In the genomic region with DNA sequence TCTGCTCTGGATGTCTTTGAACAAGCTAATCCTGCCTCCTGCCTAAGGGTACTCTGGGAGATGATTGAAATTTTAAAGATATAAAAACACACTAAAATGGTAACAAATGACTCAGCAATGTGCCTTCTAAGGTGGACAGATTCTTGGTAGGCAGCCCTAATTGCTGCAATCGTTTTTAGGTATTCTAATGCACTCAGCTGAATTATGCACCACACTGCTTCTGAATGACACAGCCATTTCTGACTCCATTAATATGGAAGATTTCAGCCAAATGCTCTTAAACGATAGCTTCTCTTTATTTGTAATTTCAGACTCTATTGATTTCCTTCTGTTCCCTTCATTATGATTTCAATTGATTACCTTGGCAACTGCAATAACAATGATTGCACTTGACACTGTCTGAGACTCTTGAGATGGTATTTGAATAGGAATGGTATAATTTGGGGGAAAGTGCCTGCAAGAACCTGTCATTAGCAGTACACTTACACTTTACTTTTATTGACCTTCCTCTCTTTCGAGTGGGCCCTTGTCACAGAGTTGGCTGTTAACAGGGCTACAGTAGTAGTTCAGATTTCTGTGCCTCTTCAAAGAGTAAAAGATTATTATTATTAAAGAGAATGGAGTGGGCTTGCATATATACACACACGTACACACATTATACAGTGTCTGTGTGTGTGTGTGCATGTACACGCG, we compare ENCODE assay signal across 24 cellular contexts.
DNase-seq lines count a peak whose midpoint lies in the region; ATAC-seq and TF ChIP-seq lines count a peak whose summit lies in the region.
"Had no signal": no experiment of that assay in that cellular context is flagged by ENCODE, and none has a peak within 500 bp of the region (broad histone marks: within the 10 kb centered on the region; RNA-seq: fewer than 3 reads in every experiment).

No MANE protein-coding gene starts in this region.

- WGBS in esophagus muscularis mucosa: 85% methylated on average over 6 of the region's 6 CpGs

- H3K36me3 ChIP-seq in upper lobe of right lung (no peaks in the 10 kb centered on the region), esophagus muscularis mucosa (no peaks in the 10 kb centered on the region)
- H3K36me3 ChIP-seq: cardiac muscle cell, Peyer's patch, thoracic aorta had no signal

- no peak overlapping the region for H3K27ac ChIP-seq in upper lobe of right lung
- H3K27ac ChIP-seq in esophagus muscularis mucosa (replicated peaks in 1 of 4): no peak overlapping the region
- H3K27ac ChIP-seq: cardiac muscle cell, Peyer's patch, thoracic aorta had no signal

- peak; percentile 72 for ATAC-seq in upper lobe of right lung
- no peak for ATAC-seq in HG02970 (IDR thresholded peaks at IDR 0.05; ENCODE audit: low FRiP score, unreplicated experiment)
- ATAC-seq: activated T-cell treated with anti-CD3 and anti-CD28 coated beads, Interleukin-2, amount 50 U/mL, for 4 hours; T-cell had no signal

- H3K9me3 ChIP-seq in upper lobe of right lung (no peaks in the 10 kb centered on the region), esophagus muscularis mucosa (peaks cover 0 to 3% (median 0%) of the 10 kb centered on the region in 4 donors)
- H3K9me3 ChIP-seq: Peyer's patch, thoracic aorta had no signal

- no peaks in the 10 kb centered on the region for H3K4me1 ChIP-seq in upper lobe of right lung
- H3K4me1 ChIP-seq in esophagus muscularis mucosa: no peaks in the 10 kb centered on the region
- H3K4me1 ChIP-seq: Peyer's patch had no signal

- DNase-seq in NCI-H1105 (lab: John Stamatoyannopoulos, UW) (peak; percentile 100), NCI-H1930 (lab: John Stamatoyannopoulos, UW) (peak; percentile 82 to 87), NCI-H69 (lab: John Stamatoyannopoulos, UW) (peak; percentile 99), upper lobe of right lung (no peak), H4 (ENCODE audit: low spot score) (no peak), esophagus muscularis mucosa (ENCODE audit: extremely low spot score) (no peak)
- DNase-seq: activated CD4-positive, alpha-beta T cell treated with anti-CD3 and anti-CD28 coated beads for 1 hour; activated naive CD4-positive, alpha-beta T cell treated with anti-CD3 and anti-CD28 coated beads, Interleukin-2, amount 10 ng/mL, durations not matched to agents 7 days and 5 days; activated T-cell treated with anti-CD3 and anti-CD28 coated beads, Interleukin-2, amount 50 U/mL, for 4 hours; amygdala; CD4-positive, CD25-positive, alpha-beta regulatory T cell; dermis blood vessel endothelial cell; glutamatergic neuron; mesendoderm; naive B cell; NCI-H1694 treated with DMSO at 0.1 percent for 48 hours; Peyer's patch; stimulated activated CD4-positive, alpha-beta T cell treated with anti-CD3 and anti-CD28 coated beads, Interleukin-4, amount 100 ng/mL, for 1 hour; stimulated activated naive CD4-positive, alpha-beta T cell treated with Interleukin-2 at 50 U/mL for 16 hours; T-cell had no signal

- TF ChIP-seq CTCF in upper lobe of right lung (IDR thresholded peaks at IDR 0.05) (no peak), esophagus muscularis mucosa (IDR thresholded peaks at IDR 0.05) (no peak)

- TF ChIP-seq POLR2A in esophagus muscularis mucosa (IDR thresholded peaks at IDR 0.05; ENCODE audit: low read depth): no peak

- H3K4me3 ChIP-seq in upper lobe of right lung: no peak overlapping the region
- no peak overlapping the region for H3K4me3 ChIP-seq in esophagus muscularis mucosa
- H3K4me3 ChIP-seq: cardiac muscle cell, Peyer's patch, smooth muscle cell, thoracic aorta had no signal

- intact Hi-C loops in upper lobe of right lung (cut with DNase I) (no loop called here), esophagus muscularis mucosa (cut with DNase I) (no loop called here)

- TF ChIP-seq EP300 in esophagus muscularis mucosa (IDR thresholded peaks at IDR 0.05): no peak

- H3K27me3 ChIP-seq in upper lobe of right lung (no peaks in the 10 kb centered on the region), esophagus muscularis mucosa (no peaks in the 10 kb centered on the region)
- H3K27me3 ChIP-seq: cardiac muscle cell, Peyer's patch had no signal

Comparison
In these comparisons a context has a peak if more than half of its experiments do, and no peak if none do; other contexts are left out.
1. DNase-seq: peak in NCI-H1105 (single experiment), NCI-H1930 (2 of 2) and NCI-H69 (single experiment); none in upper lobe of right lung (single experiment), H4 (single experiment) and esophagus muscularis mucosa (single experiment).